26 cellular contexts compared by ENCODE assay signal in genomic region chr13:66528903-66529576, GRCh38.
DNase-seq lines count a peak whose midpoint lies in the region; ATAC-seq lines count a peak whose summit lies in the region.
"Had no signal": no experiment of that assay in that cellular context is flagged by ENCODE, and none has a peak within 500 bp of the region (broad histone marks: within the 10 kb centered on the region; RNA-seq: fewer than 3 reads in every experiment).

No MANE protein-coding gene starts in this region.

- H3K36me3 Mint-ChIP-seq in effector memory CD8-positive, alpha-beta T cell (ENCODE audit: insufficient read depth): no peaks in the 10 kb centered on the region
- H3K36me3 Mint-ChIP-seq: CD4-positive, CD25-positive, alpha-beta regulatory T cell; stimulated activated naive B cell treated with anti-CD40 and anti-IgM and Interleukin-4, amounts not matched to agents 10 μg/mL and 1 μg/mL and 100 μg/mL, for 72 hours had no signal

- no peaks in the 10 kb centered on the region for H3K27me3 Mint-ChIP-seq in effector memory CD8-positive, alpha-beta T cell
- H3K27me3 Mint-ChIP-seq: activated CD8-positive, alpha-beta T cell treated with anti-CD3 and anti-CD28 coated beads for 36 hours; activated T-helper 17 cell treated with anti-CD3 and anti-CD28 coated beads, Interleukin-2, amount 50 U/mL, for 72 hours; CD4-positive, CD25-positive, alpha-beta regulatory T cell had no signal

- peaks cover 37% of the 10 kb centered on the region for H3K4me1 ChIP-seq in iPS-20b (ENCODE audit: insufficient read depth, low read length)
- H3K4me1 ChIP-seq: heart right ventricle, psoas muscle, SJCRH30, suprapubic skin had no signal

- H3K9me3 Mint-ChIP-seq in effector memory CD8-positive, alpha-beta T cell: peaks cover 0 to 2% of the 10 kb centered on the region in 2 donors
- H3K9me3 Mint-ChIP-seq: activated CD8-positive, alpha-beta T cell treated with anti-CD3 and anti-CD28 coated beads for 36 hours; endodermal cell; stimulated activated naive B cell treated with anti-CD40 and anti-IgM and Interleukin-4, amounts not matched to agents 10 μg/mL and 1 μg/mL and 100 μg/mL, for 72 hours had no signal

- no peak overlapping the region for H3K9ac ChIP-seq in iPS-20b (ENCODE audit: low read depth, low read length)

- H3K9me3 ChIP-seq in iPS-20b (ENCODE audit: insufficient read depth, low read depth, low read length): no peaks in the 10 kb centered on the region
- H3K9me3 ChIP-seq: heart right ventricle, psoas muscle, SJCRH30, suprapubic skin had no signal

- H3K36me3 ChIP-seq in iPS-20b (ENCODE audit: insufficient read depth, low read depth, low read length): no peaks in the 10 kb centered on the region
- H3K36me3 ChIP-seq: heart right ventricle, SJCRH30, suprapubic skin had no signal

- DNase-seq in NCI-H748 (lab: John Stamatoyannopoulos, UW; ENCODE audit: unreplicated experiment) (peak; percentile 46), NCI-H748 treated with DMSO at 0.1 percent for 48 hours (lab: John Stamatoyannopoulos, UW) (no peak), NCI-H82 treated with DMSO at 0.1 percent for 48 hours (lab: John Stamatoyannopoulos, UW; ENCODE audit: unreplicated experiment) (peak; percentile 11), cerebellar nuclear complex (lab: John Stamatoyannopoulos, UW) (no peak)
- DNase-seq in effector memory CD8-positive, alpha-beta T cell: no peak
- DNase-seq: activated CD4-positive, alpha-beta T cell treated with anti-CD3 and anti-CD28 coated beads for 1 hour; activated CD8-positive, alpha-beta T cell treated with anti-CD3 and anti-CD28 coated beads for 36 hours; anterior cingulate cortex; CD4-positive, CD25-positive, alpha-beta regulatory T cell; endodermal cell; foreskin fibroblast; heart right ventricle; NCI-H1930; psoas muscle; SJCRH30; stimulated activated CD4-positive, alpha-beta T cell treated with anti-CD3 and anti-CD28 coated beads, Interleukin-15, amount 100 ng/mL, for 24 hours; stimulated activated naive B cell treated with anti-CD40 and anti-IgM and Interleukin-4, amounts not matched to agents 10 μg/mL and 1 μg/mL and 100 μg/mL, for 72 hours had no signal

- H3K4me1 Mint-ChIP-seq in effector memory CD8-positive, alpha-beta T cell (ENCODE audit: low read depth in 2 of 2): no peaks in the 10 kb centered on the region
- H3K4me1 Mint-ChIP-seq: activated T-helper 17 cell treated with anti-CD3 and anti-CD28 coated beads, Interleukin-2, amount 50 U/mL, for 72 hours; CD4-positive, CD25-positive, alpha-beta regulatory T cell had no signal

- H3K27me3 ChIP-seq in iPS-20b (ENCODE audit: insufficient read depth, low read length): no peaks in the 10 kb centered on the region
- H3K27me3 ChIP-seq: heart right ventricle, SJCRH30, suprapubic skin had no signal

- H3K27ac ChIP-seq in iPS-20b (ENCODE audit: low read length): peak overlapping the region; percentile 14
- H3K27ac ChIP-seq: heart right ventricle, HL-60, psoas muscle, SJCRH30, suprapubic skin had no signal

- no peak overlapping the region for H3K4me3 ChIP-seq in iPS-20b (ENCODE audit: low read length)
- H3K4me3 ChIP-seq: heart right ventricle, psoas muscle, SJCRH30, suprapubic skin had no signal

- no peak for ATAC-seq in effector memory CD8-positive, alpha-beta T cell (replicated peaks)
- ATAC-seq in GM18519 (IDR thresholded peaks at IDR 0.05; ENCODE audit: low FRiP score, unreplicated experiment) (no peak), GM21737 (IDR thresholded peaks at IDR 0.05; ENCODE audit: unreplicated experiment) (no peak)
- ATAC-seq: activated CD8-positive, alpha-beta T cell treated with anti-CD3 and anti-CD28 coated beads for 36 hours; activated naive CD4-positive, alpha-beta T cell treated with anti-CD3 and anti-CD28 coated beads, Interleukin-2, amount 50 U/mL, for 72 hours; activated T-helper 17 cell treated with anti-CD3 and anti-CD28 coated beads, Interleukin-2, amount 50 U/mL, for 72 hours; esophagus mucosa; heart right ventricle; HepG2; psoas muscle; stimulated activated naive B cell treated with anti-CD40 and anti-IgM and Interleukin-4, amounts not matched to agents 10 μg/mL and 1 μg/mL and 100 μg/mL, for 72 hours had no signal

- no peak overlapping the region for H3K4me3 Mint-ChIP-seq in effector memory CD8-positive, alpha-beta T cell
- H3K4me3 Mint-ChIP-seq: activated CD8-positive, alpha-beta T cell treated with anti-CD3 and anti-CD28 coated beads for 36 hours; activated T-helper 17 cell treated with anti-CD3 and anti-CD28 coated beads, Interleukin-2, amount 50 U/mL, for 72 hours; CD4-positive, CD25-positive, alpha-beta regulatory T cell; endodermal cell; stimulated activated naive B cell treated with anti-CD40 and anti-IgM and Interleukin-4, amounts not matched to agents 10 μg/mL and 1 μg/mL and 100 μg/mL, for 72 hours had no signal

- no peak overlapping the region for H3K27ac Mint-ChIP-seq in effector memory CD8-positive, alpha-beta T cell
- H3K27ac Mint-ChIP-seq: activated CD8-positive, alpha-beta T cell treated with anti-CD3 and anti-CD28 coated beads for 36 hours; activated naive CD4-positive, alpha-beta T cell treated with anti-CD3 and anti-CD28 coated beads, Interleukin-2, amount 50 U/mL, for 72 hours; activated T-helper 17 cell treated with anti-CD3 and anti-CD28 coated beads, Interleukin-2, amount 50 U/mL, for 72 hours; CD4-positive, CD25-positive, alpha-beta regulatory T cell; endodermal cell; stimulated activated naive B cell treated with anti-CD40 and anti-IgM and Interleukin-4, amounts not matched to agents 10 μg/mL and 1 μg/mL and 100 μg/mL, for 72 hours had no signal

Comparison
In these comparisons a context has a peak if more than half of its experiments do, and no peak if none do; other contexts are left out.
1. DNase-seq: peak in NCI-H748 (single experiment) and NCI-H82 treated with DMSO at 0.1 percent for 48 hours (single experiment); none in NCI-H748 treated with DMSO at 0.1 percent for 48 hours (single experiment), effector memory CD8-positive, alpha-beta T cell (0 of 3) and cerebellar nuclear complex (0 of 2).